ENCODE assay signal across 8 cellular contexts in genomic region chr7:39734605-39735004, GRCh38.
A peak's percentile ranks its signal among the peaks of the same experiment; 100 is the strongest.
DNase-seq lines count a peak whose midpoint lies in the region; ATAC-seq and TF ChIP-seq lines count a peak whose summit lies in the region.

No MANE protein-coding gene starts in this region.

- no peaks in the 10 kb centered on the region for H3K9me3 ChIP-seq in CD4-positive, alpha-beta T cell (ENCODE audit: control insufficient read depth, low read length)
- H3K9me3 ChIP-seq in naive thymus-derived CD4-positive, alpha-beta T cell (ENCODE audit: control insufficient read depth in 2 of 3, low read length in 3 of 3): no peaks in the 10 kb centered on the region

- H3K27me3 ChIP-seq in CD4-positive, alpha-beta T cell (ENCODE audit: control insufficient read depth, insufficient read depth, low read length): no peaks in the 10 kb centered on the region
- H3K27me3 ChIP-seq in KMS-11 (ENCODE audit: insufficient read depth, low read depth) (no peaks in the 10 kb centered on the region), brain microvascular endothelial cell (replicated peaks) (no peaks in the 10 kb centered on the region)
- no peaks in the 10 kb centered on the region for H3K27me3 ChIP-seq in naive thymus-derived CD4-positive, alpha-beta T cell (ENCODE audit: control insufficient read depth in 2 of 2, insufficient read depth in 2 of 2, low read length in 2 of 2)

- H3K4me1 ChIP-seq in KMS-11 (ENCODE audit: low read depth, poor library complexity, severe bottlenecking): peaks cover 28% of the 10 kb centered on the region
- H3K4me1 ChIP-seq in naive thymus-derived CD4-positive, alpha-beta T cell (ENCODE audit: control insufficient read depth in 2 of 2, insufficient read depth in 2 of 2, low read length in 2 of 2): peaks cover 11 to 27% of the 10 kb centered on the region in 2 donors

- in situ Hi-C loops in brain microvascular endothelial cell (cut with HindIII; ENCODE audit: low pct_ligation_motif_present, low sequenced_read_pairs): loop anchor here (25.0 kb wide), 1 partner anchor 147 kb away; no protein-coding TSS in a partner anchor

- H3K4me1 Mint-ChIP-seq in CD4-positive, alpha-beta T cell (ENCODE audit: low read depth): peaks cover 41% of the 10 kb centered on the region
- H3K4me1 Mint-ChIP-seq in naive thymus-derived CD4-positive, alpha-beta T cell: peaks cover 13 to 48% (median 40%) of the 10 kb centered on the region in 7 donors

- peak overlapping the region; percentile 55 for H3K4me3 Mint-ChIP-seq in CD4-positive, alpha-beta T cell
- H3K4me3 Mint-ChIP-seq in naive thymus-derived CD4-positive, alpha-beta T cell: peak overlapping the region in 9 of 10 donors; percentile 14 to 94 (median 72)

- H3K9ac ChIP-seq in KMS-11: peak overlapping the region; percentile 52; the same call in 1 of the 2 replicates

- H3K36me3 ChIP-seq in KMS-11 (ENCODE audit: insufficient read depth) (no peaks in the 10 kb centered on the region), brain microvascular endothelial cell (replicated peaks) (no peaks in the 10 kb centered on the region)
- H3K36me3 ChIP-seq in naive thymus-derived CD4-positive, alpha-beta T cell (ENCODE audit: control insufficient read depth in 2 of 3, insufficient read depth in 3 of 3, low read length in 3 of 3): no peaks in the 10 kb centered on the region

- no peak for ATAC-seq in CD4-positive, alpha-beta T cell (ENCODE audit: poor library complexity)
- ATAC-seq in naive thymus-derived CD4-positive, alpha-beta T cell: no peak

- POLR2A ChIA-PET in CD4-positive, alpha-beta T cell (lab: Charles Lee): interaction anchor here (1.3 to 3.2 kb wide), 3 partner anchors 11 to 146 kb away, joined by 3 to 30 read pairs (median 4); partner anchors contain the start of gene RALA
- POLR2A ChIA-PET in naive thymus-derived CD4-positive, alpha-beta T cell (lab: Charles Lee): interaction anchor here (0.6 to 3.9 kb wide), 3 partner anchors 37 to 145 kb away, joined by 3 to 50 read pairs (median 6); partner anchors contain the start of gene RALA

- CTCF ChIA-PET in CD4-positive, alpha-beta T cell (lab: Charles Lee): interaction anchor here (1.0 to 1.8 kb wide), 3 partner anchors 8 to 1399 kb away, joined by 3 to 4 read pairs (median 4); no protein-coding TSS in a partner anchor
- CTCF ChIA-PET in naive thymus-derived CD4-positive, alpha-beta T cell (lab: Charles Lee): interaction anchor here (3.2 kb wide), 1 partner anchor 155 kb away, joined by 13 read pairs; no protein-coding TSS in a partner anchor

- TF ChIP-seq CTCF in CD4-positive, alpha-beta T cell (IDR thresholded peaks at IDR 0.05): no peak
- no peak for TF ChIP-seq CTCF in KMS-11 (conservative IDR thresholded peaks at IDR 0.05; ENCODE audit: low read depth, low read length)
- no peak for TF ChIP-seq CTCF in brain microvascular endothelial cell (IDR thresholded peaks at IDR 0.05; ENCODE audit: low read depth, low read length, missing control alignments)

- peak overlapping the region; percentile 96 for H3K27ac Mint-ChIP-seq in CD4-positive, alpha-beta T cell
- peak overlapping the region; percentile 6 to 98 (median 94) for H3K27ac Mint-ChIP-seq in naive thymus-derived CD4-positive, alpha-beta T cell

- H3K4me2 ChIP-seq in KMS-11: peak overlapping the region; percentile 83

- no peak overlapping the region for H2AFZ ChIP-seq in KMS-11 (ENCODE audit: low read depth)

- no peaks in the 10 kb centered on the region for H4K20me1 ChIP-seq in KMS-11 (ENCODE audit: insufficient read depth)

- intact Hi-C loops in CD4-positive, alpha-beta T cell (cut with DNase I, micrococcal nuclease): loop anchor here (2.0 to 5.0 kb wide), 5 partner anchors 102 to 822 kb away; partner anchors contain the start of genes RALA (in 1 of the 2) and SUGCT (in 1 of the 2)
- intact Hi-C loops in naive thymus-derived CD4-positive, alpha-beta T cell (cut with micrococcal nuclease): loop anchor here in 1 of 2 donors (5.0 kb wide), 1 partner anchor 218 kb away; the partner anchor contains the start of gene CDK13

- H3K27me3 Mint-ChIP-seq in CD4-positive, alpha-beta T cell: no peaks in the 10 kb centered on the region
- peaks cover 0 to 9% (median 0%) of the 10 kb centered on the region in 5 donors for H3K27me3 Mint-ChIP-seq in naive thymus-derived CD4-positive, alpha-beta T cell

- peak overlapping the region; percentile 49 for H3K27ac ChIP-seq in CD4-positive, alpha-beta T cell (ENCODE audit: low read depth, low read length)
- H3K27ac ChIP-seq in KMS-11 (no peak overlapping the region), brain microvascular endothelial cell (peak overlapping the region; percentile 87)
- peak overlapping the region; percentile 82 for H3K27ac ChIP-seq in naive thymus-derived CD4-positive, alpha-beta T cell (ENCODE audit: low read depth, low read length)

- DNase-seq in CD4-positive, alpha-beta T cell: no peak
- DNase-seq in brain microvascular endothelial cell: no peak
- DNase-seq in naive thymus-derived CD4-positive, alpha-beta T cell: no peak
- no peak for DNase-seq in HPDE6-E6E7 (ENCODE audit: extremely low spot score)
- DNase-seq in A172 (ENCODE audit: low spot score): no peak
- DNase-seq in cerebellar cortex (ENCODE audit: low spot score): no peak
- no peak for DNase-seq in mesenteric fat pad (ENCODE audit: low spot score)

- no peaks in the 10 kb centered on the region for H3K9me3 Mint-ChIP-seq in CD4-positive, alpha-beta T cell
- H3K9me3 Mint-ChIP-seq in naive thymus-derived CD4-positive, alpha-beta T cell: no peaks in the 10 kb centered on the region

- H3K36me3 Mint-ChIP-seq in CD4-positive, alpha-beta T cell (ENCODE audit: low read depth): no peaks in the 10 kb centered on the region
- H3K36me3 Mint-ChIP-seq in naive thymus-derived CD4-positive, alpha-beta T cell: no peaks in the 10 kb centered on the region

- H3K79me2 ChIP-seq in KMS-11 (ENCODE audit: insufficient read depth, low read depth): peaks cover 10% of the 10 kb centered on the region

- H3K4me3 ChIP-seq in KMS-11 (IDR thresholded peaks at IDR 0.05; ENCODE audit: insufficient read depth, low read depth, low read length) (no peak overlapping the region), brain microvascular endothelial cell (ENCODE audit: low read depth, low read length) (no peak overlapping the region)
- H3K4me3 ChIP-seq in naive thymus-derived CD4-positive, alpha-beta T cell (ENCODE audit: low read length): no peak overlapping the region
